In genomic region chr18:12837747-12838146, GRCh38 we compare ENCODE assay signal across 8 cellular contexts. TPM values are rescaled to one million over a fixed set of nuclear protein-coding genes. Genes with fewer than 3 reads are reported as not detected.
DNase-seq lines count a peak whose midpoint lies in the region; ATAC-seq and TF ChIP-seq lines count a peak whose summit lies in the region.

No MANE protein-coding gene starts in this region.

- DNase-seq in CD14-positive monocyte (ENCODE audit: low spot score), result no peak
- DNase-seq in LHCN-M2 (ENCODE audit: low read depth), result peak; percentile 43
- DNase-seq in astrocyte of the spinal cord (ENCODE audit: low read depth, low spot score), result peak; percentile 56
- DNase-seq in mesothelial cell of epicardium (ENCODE audit: low spot score in 2 of 2, unreplicated experiment in 2 of 2), result no peak
- DNase-seq in DMS79 treated with DMSO at 0.1 percent for 48 hours (lab: John Stamatoyannopoulos, UW), result no peak
- DNase-seq in SW 1271 (lab: John Stamatoyannopoulos, UW), result no peak

- H3K36me3 Mint-ChIP-seq in CD14-positive monocyte, result peaks cover 36 to 48% of the 10 kb centered on the region in 2 donors
- peaks cover 17% of the 10 kb centered on the region for H3K36me3 Mint-ChIP-seq in mesothelial cell of epicardium

- intact Hi-C loops in CD14-positive monocyte (cut with micrococcal nuclease), result loop anchor here in 1 of 2 donors (2.0 to 10.0 kb wide), 2 partner anchors 45 to 107 kb away; partner anchors contain the start of gene SEH1L

- H3K27ac Mint-ChIP-seq in CD14-positive monocyte (peak overlapping the region; percentile 96 to 98 (median 97)), mesothelial cell of epicardium (peak overlapping the region; percentile 74)

- H3K27me3 Mint-ChIP-seq in CD14-positive monocyte (ENCODE audit: low read depth in 3 of 3) (no peaks in the 10 kb centered on the region), mesothelial cell of epicardium (ENCODE audit: low read depth) (no peaks in the 10 kb centered on the region)

- no peak overlapping the region for H3K4me3 ChIP-seq in astrocyte of the spinal cord (ENCODE audit: low read depth, low read length)

- ATAC-seq in GM19351 (IDR thresholded peaks at IDR 0.05; ENCODE audit: unreplicated experiment), result no peak
- no peak for ATAC-seq in HG02763 (IDR thresholded peaks at IDR 0.05; ENCODE audit: unreplicated experiment)

- in situ Hi-C loops in astrocyte of the spinal cord (cut with HindIII; ENCODE audit: low sequenced_read_pairs), result no loop called here

- H3K4me3 Mint-ChIP-seq in CD14-positive monocyte, result peak overlapping the region; percentile 24 to 83
- no peak overlapping the region for H3K4me3 Mint-ChIP-seq in mesothelial cell of epicardium

- H3K9me3 Mint-ChIP-seq in CD14-positive monocyte (no peaks in the 10 kb centered on the region), mesothelial cell of epicardium (no peaks in the 10 kb centered on the region)

- peaks cover 52% of the 10 kb centered on the region for H3K4me1 Mint-ChIP-seq in CD14-positive monocyte
- H3K4me1 Mint-ChIP-seq in mesothelial cell of epicardium, result peaks cover 27% of the 10 kb centered on the region

- TF ChIP-seq CTCF in CD14-positive monocyte (IDR thresholded peaks at IDR 0.05) (no peak), astrocyte of the spinal cord (IDR thresholded peaks at IDR 0.05; ENCODE audit: low read depth, low read length) (no peak), mesothelial cell of epicardium (IDR thresholded peaks at IDR 0.05; ENCODE audit: unreplicated experiment) (no peak)

RNA-seq across cellular contexts. Expression of gene PTPN2, which starts 46.3 kb away (rescaled TPM):
- 100 to 1,000 TPM in 1 of 2 donors, 10 to 100 TPM in 1; 78.4 to 108 TPM for polyA plus RNA-seq in CD14-positive monocyte
- total RNA-seq in LHCN-M2 (2014; rRNA removed) (36.5 and 40.2 TPM in 2 replicates), mesothelial cell of epicardium (37.0 to 38.7 TPM (median 38.1 TPM) in 3 replicates)
- polyA plus RNA-seq in LHCN-M2 (2012), result 13.0 TPM

Comparison
In these comparisons a context has a peak if more than half of its experiments do, and no peak if none do; other contexts are left out.
1. DNase-seq: peak in LHCN-M2 (single experiment) and astrocyte of the spinal cord (single experiment); none in CD14-positive monocyte (single experiment), mesothelial cell of epicardium (0 of 2), DMS79 treated with DMSO at 0.1 percent for 48 hours (single experiment) and SW 1271 (0 of 2).